In the genomic region with DNA sequence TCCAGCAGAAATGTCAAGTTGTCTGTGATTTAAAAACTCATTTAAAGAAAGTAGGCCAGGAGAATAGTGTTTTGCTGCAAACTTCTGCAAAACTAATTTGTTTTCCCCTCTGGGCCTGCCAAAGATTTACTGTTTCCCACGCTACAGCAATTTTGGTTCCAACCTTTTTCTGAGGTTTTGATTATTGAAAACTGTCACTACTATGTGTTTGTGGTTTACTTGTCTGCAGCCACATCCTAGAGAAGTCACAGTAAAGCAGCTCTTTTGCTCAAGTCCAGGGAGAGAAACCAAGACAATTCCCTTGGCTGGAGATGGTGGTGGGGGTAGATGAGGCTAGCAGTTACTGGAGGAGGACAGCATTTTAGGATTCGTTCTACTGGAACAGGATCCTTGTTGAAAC, we compare ENCODE assay signal across 32 cellular contexts. TPM values are rescaled to one million over a fixed set of nuclear protein-coding genes. Genes with fewer than 3 reads are reported as not detected.
DNase-seq lines count a peak whose midpoint lies in the region; ATAC-seq and TF ChIP-seq lines count a peak whose summit lies in the region.
"Had no signal": no experiment of that assay in that cellular context is flagged by ENCODE, and none has a peak within 500 bp of the region (broad histone marks: within the 10 kb centered on the region; RNA-seq: fewer than 3 reads in every experiment).

No MANE protein-coding gene starts in this region.

- no peak overlapping the region for H3K4me2 ChIP-seq in DND-41 (ENCODE audit: insufficient read depth, low read length)
- H3K4me2 ChIP-seq: A549, PC-9 had no signal

- H3K79me2 ChIP-seq in DND-41 (ENCODE audit: insufficient read depth, low read length): no peaks in the 10 kb centered on the region

- H3K4me1 ChIP-seq in DND-41 (ENCODE audit: insufficient read depth, low read length): no peaks in the 10 kb centered on the region
- H3K4me1 ChIP-seq: prostate gland had no signal

- ATAC-seq in activated CD8-positive, alpha-beta memory T cell treated with anti-CD3 and anti-CD28 coated beads, Interleukin-2, amount 10 ng/mL, durations not matched to agents 7 days and 5 days: peak; percentile 42
- ATAC-seq in DND-41 (ENCODE audit: insufficient read depth, low read depth): peak; percentile 57; the same call in 2 of the 3 replicates
- peak; percentile 72 for ATAC-seq in effector memory CD8-positive, alpha-beta T cell (replicated peaks)
- ATAC-seq in stimulated activated effector memory CD8-positive, alpha-beta T cell treated with anti-CD3 and anti-CD28 coated beads, Interleukin-12 subunit alpha, Interleukin-12 subunit beta, amount 100 ng/mL, for 72 hours: peak; percentile 39
- ATAC-seq in GM18505 (IDR thresholded peaks at IDR 0.05; ENCODE audit: unreplicated experiment): no peak
- ATAC-seq in GM18909 (IDR thresholded peaks at IDR 0.05; ENCODE audit: poor library complexity, unreplicated experiment): no peak
- ATAC-seq: A549; activated CD4-positive, CD25-positive, alpha-beta regulatory T cell treated with anti-CD3 and anti-CD28 coated beads, Interleukin-2, amount 50 U/mL, for 24 hours; activated T-cell treated with anti-CD3 and anti-CD28 coated beads, Interleukin-2, amount 50 U/mL, for 4 hours; HCT116; stimulated activated memory B cell treated with anti-CD40 and anti-IgM and Interleukin-4, amounts not matched to agents 10 μg/mL and 1 μg/mL and 100 μg/mL, for 72 hours; T-helper 17 cell had no signal

- H3K4me3 ChIP-seq in DND-41 (ENCODE audit: low read depth in 1 of 2, low read length in 2 of 2): no peak overlapping the region
- H3K4me3 ChIP-seq: A549, coronary artery, PC-9, prostate gland, sigmoid colon, upper lobe of left lung had no signal

- H3K4me3 Mint-ChIP-seq in activated CD8-positive, alpha-beta memory T cell treated with anti-CD3 and anti-CD28 coated beads, Interleukin-2, amount 10 ng/mL, durations not matched to agents 7 days and 5 days: no peak overlapping the region
- no peak overlapping the region for H3K4me3 Mint-ChIP-seq in effector memory CD8-positive, alpha-beta T cell
- H3K4me3 Mint-ChIP-seq in stimulated activated effector memory CD8-positive, alpha-beta T cell treated with anti-CD3 and anti-CD28 coated beads, Interleukin-12 subunit alpha, Interleukin-12 subunit beta, amount 100 ng/mL, for 72 hours: no peak overlapping the region
- H3K4me3 Mint-ChIP-seq: activated T-cell treated with anti-CD3 and anti-CD28 coated beads, Interleukin-2, amount 50 U/mL, for 4 hours; CD4-positive, alpha-beta T cell; stimulated activated memory B cell treated with anti-CD40 and anti-IgM and Interleukin-4, amounts not matched to agents 10 μg/mL and 1 μg/mL and 100 μg/mL, for 72 hours; T-helper 17 cell had no signal

- TF ChIP-seq POLR2A in GM18505 (IDR thresholded peaks at IDR 0.05; ENCODE audit: borderline replicate concordance, extremely low read depth, insufficient read depth, insufficient read length): no peak

- H3K27me3 Mint-ChIP-seq in activated CD8-positive, alpha-beta memory T cell treated with anti-CD3 and anti-CD28 coated beads, Interleukin-2, amount 10 ng/mL, durations not matched to agents 7 days and 5 days: peaks cover 9% of the 10 kb centered on the region
- peaks cover 0 to 10% of the 10 kb centered on the region in 2 donors for H3K27me3 Mint-ChIP-seq in effector memory CD8-positive, alpha-beta T cell
- H3K27me3 Mint-ChIP-seq: CD4-positive, alpha-beta T cell had no signal

- no peaks in the 10 kb centered on the region for H3K9me3 Mint-ChIP-seq in activated CD8-positive, alpha-beta memory T cell treated with anti-CD3 and anti-CD28 coated beads, Interleukin-2, amount 10 ng/mL, durations not matched to agents 7 days and 5 days (ENCODE audit: low read depth)
- H3K9me3 Mint-ChIP-seq in effector memory CD8-positive, alpha-beta T cell: no peaks in the 10 kb centered on the region
- H3K9me3 Mint-ChIP-seq in stimulated activated effector memory CD8-positive, alpha-beta T cell treated with anti-CD3 and anti-CD28 coated beads, Interleukin-12 subunit alpha, Interleukin-12 subunit beta, amount 100 ng/mL, for 72 hours: no peaks in the 10 kb centered on the region
- H3K9me3 Mint-ChIP-seq: activated T-cell treated with anti-CD3 and anti-CD28 coated beads, Interleukin-2, amount 50 U/mL, for 4 hours; CD4-positive, alpha-beta T cell; stimulated activated memory B cell treated with anti-CD40 and anti-IgM and Interleukin-4, amounts not matched to agents 10 μg/mL and 1 μg/mL and 100 μg/mL, for 72 hours had no signal

- H3K36me3 Mint-ChIP-seq in activated CD8-positive, alpha-beta memory T cell treated with anti-CD3 and anti-CD28 coated beads, Interleukin-2, amount 10 ng/mL, durations not matched to agents 7 days and 5 days: no peaks in the 10 kb centered on the region
- peaks cover 5% of the 10 kb centered on the region for H3K36me3 Mint-ChIP-seq in effector memory CD8-positive, alpha-beta T cell (ENCODE audit: insufficient read depth)
- H3K36me3 Mint-ChIP-seq in stimulated activated effector memory CD8-positive, alpha-beta T cell treated with anti-CD3 and anti-CD28 coated beads, Interleukin-12 subunit alpha, Interleukin-12 subunit beta, amount 100 ng/mL, for 72 hours: no peaks in the 10 kb centered on the region
- H3K36me3 Mint-ChIP-seq: stimulated activated memory B cell treated with anti-CD40 and anti-IgM and Interleukin-4, amounts not matched to agents 10 μg/mL and 1 μg/mL and 100 μg/mL, for 72 hours had no signal

- CTCF ChIA-PET in activated CD8-positive, alpha-beta memory T cell treated with anti-CD3 and anti-CD28 coated beads, Interleukin-2, amount 10 ng/mL, durations not matched to agents 7 days and 5 days (lab: Charles Lee): interaction anchor here (0.7 to 4.6 kb wide), 7 partner anchors 9 to 237 kb away, joined by 3 to 46 read pairs (median 4); no protein-coding TSS in a partner anchor

- peaks cover 4% of the 10 kb centered on the region for H3K27me3 ChIP-seq in DND-41 (ENCODE audit: insufficient read depth, low read length, poor library complexity)
- H3K27me3 ChIP-seq: sigmoid colon, upper lobe of left lung had no signal

- no peaks in the 10 kb centered on the region for H4K20me1 ChIP-seq in DND-41 (ENCODE audit: insufficient read depth, low read length)

- H3K36me3 ChIP-seq in DND-41 (ENCODE audit: insufficient read depth, low read length): no peaks in the 10 kb centered on the region
- H3K36me3 ChIP-seq: prostate gland, sigmoid colon had no signal

- H3K4me1 Mint-ChIP-seq in activated CD8-positive, alpha-beta memory T cell treated with anti-CD3 and anti-CD28 coated beads, Interleukin-2, amount 10 ng/mL, durations not matched to agents 7 days and 5 days: peaks cover 28% of the 10 kb centered on the region
- peaks cover 7 to 8% of the 10 kb centered on the region in 2 donors for H3K4me1 Mint-ChIP-seq in effector memory CD8-positive, alpha-beta T cell (ENCODE audit: low read depth in 2 of 2)
- H3K4me1 Mint-ChIP-seq in stimulated activated effector memory CD8-positive, alpha-beta T cell treated with anti-CD3 and anti-CD28 coated beads, Interleukin-12 subunit alpha, Interleukin-12 subunit beta, amount 100 ng/mL, for 72 hours: peaks cover 15% of the 10 kb centered on the region
- H3K4me1 Mint-ChIP-seq: stimulated activated memory B cell treated with anti-CD40 and anti-IgM and Interleukin-4, amounts not matched to agents 10 μg/mL and 1 μg/mL and 100 μg/mL, for 72 hours had no signal

- no peak overlapping the region for H2AFZ ChIP-seq in DND-41 (ENCODE audit: low read depth, low read length)
- H2AFZ ChIP-seq: PC-9 had no signal

- no peak for TF ChIP-seq CTCF in DND-41 (IDR thresholded peaks at IDR 0.05; ENCODE audit: borderline replicate concordance, extremely low read depth, low read length, poor library complexity, severe bottlenecking)

- no peak overlapping the region for H3K27ac Mint-ChIP-seq in activated CD8-positive, alpha-beta memory T cell treated with anti-CD3 and anti-CD28 coated beads, Interleukin-2, amount 10 ng/mL, durations not matched to agents 7 days and 5 days
- H3K27ac Mint-ChIP-seq in effector memory CD8-positive, alpha-beta T cell: no peak overlapping the region
- H3K27ac Mint-ChIP-seq in stimulated activated effector memory CD8-positive, alpha-beta T cell treated with anti-CD3 and anti-CD28 coated beads, Interleukin-12 subunit alpha, Interleukin-12 subunit beta, amount 100 ng/mL, for 72 hours: no peak overlapping the region
- H3K27ac Mint-ChIP-seq: CD4-positive, alpha-beta T cell; stimulated activated memory B cell treated with anti-CD40 and anti-IgM and Interleukin-4, amounts not matched to agents 10 μg/mL and 1 μg/mL and 100 μg/mL, for 72 hours; T-helper 17 cell had no signal

- DNase-seq in activated CD8-positive, alpha-beta memory T cell treated with anti-CD3 and anti-CD28 coated beads, Interleukin-2, amount 10 ng/mL, durations not matched to agents 7 days and 5 days: no peak
- no peak for DNase-seq in activated CD8-positive, alpha-beta memory T cell treated with anti-CD3 and anti-CD28 coated beads, Interleukin-2, amount 50 U/mL, for 48 hours
- DNase-seq in DND-41: no peak
- DNase-seq in effector memory CD8-positive, alpha-beta T cell: no peak
- peak in 1 of 2 donors; percentile 57 for DNase-seq in stimulated activated effector memory CD8-positive, alpha-beta T cell treated with anti-CD3 and anti-CD28 coated beads, Interleukin-12 subunit alpha, Interleukin-12 subunit beta, amount 100 ng/mL, for 72 hours (ENCODE audit: low spot score in 2 of 2)
- DNase-seq in midbrain (lab: John Stamatoyannopoulos, UW): no peak
- DNase-seq: activated naive CD4-positive, alpha-beta T cell treated with Interleukin-2 at 50 U/mL for 16 hours; activated T-cell treated with anti-CD3 and anti-CD28 coated beads, Interleukin-2, amount 50 U/mL, for 4 hours; aorta; CD4-positive, alpha-beta T cell; DMS79 treated with DMSO at 0.1 percent for 48 hours; effector CD8-positive, alpha-beta T cell; GF-D8; Karpas-422; NCI-H2029 treated with DMSO at 0.1 percent for 48 hours; NCI-H345; NCI-H69; nucleus accumbens; PC-9; sigmoid colon; stimulated activated CD4-positive, alpha-beta T cell treated with anti-CD3 and anti-CD28 coated beads, Interleukin-12 subunit alpha, Interleukin-12 subunit beta, amount 100 ng/mL, for 4 hours; stimulated activated CD4-positive, alpha-beta T cell treated with anti-CD3 and anti-CD28 coated beads, Interleukin-4, amount 100 ng/mL, for 24 hours; T-helper 17 cell; upper lobe of left lung had no signal

- no peaks in the 10 kb centered on the region for H3K9me3 ChIP-seq in DND-41 (ENCODE audit: insufficient read depth, low read length, severe bottlenecking)
- H3K9me3 ChIP-seq: A549, prostate gland, sigmoid colon, upper lobe of left lung had no signal

- no peak overlapping the region for H3K27ac ChIP-seq in DND-41 (ENCODE audit: low read length)
- H3K27ac ChIP-seq: A549, coronary artery, PC-9, prostate gland, upper lobe of left lung had no signal

- no peak overlapping the region for H3K9ac ChIP-seq in DND-41 (ENCODE audit: low read depth, low read length)

RNA-seq across cellular contexts. Expression of a gene that starts 12.8 kb away (rescaled TPM):
- under 1 TPM in 1 of 2 experiments, not detected in 1; 0.88 TPM for total RNA-seq in activated CD8-positive, alpha-beta memory T cell treated with anti-CD3 and anti-CD28 coated beads, Interleukin-2, amount 10 ng/mL, durations not matched to agents 7 days and 5 days

Comparison
In these comparisons a context has a peak if more than half of its experiments do, and no peak if none do; other contexts are left out.
1. ATAC-seq: peak in activated CD8-positive, alpha-beta memory T cell treated with anti-CD3 and anti-CD28 coated beads, Interleukin-2, amount 10 ng/mL, durations not matched to agents 7 days and 5 days (single experiment), DND-41 (single experiment), effector memory CD8-positive, alpha-beta T cell (single experiment) and stimulated activated effector memory CD8-positive, alpha-beta T cell treated with anti-CD3 and anti-CD28 coated beads, Interleukin-12 subunit alpha, Interleukin-12 subunit beta, amount 100 ng/mL, for 72 hours (single experiment); none in GM18505 (single experiment) and GM18909 (single experiment).